2 cellular contexts compared by ENCODE assay signal in the genomic region with DNA sequence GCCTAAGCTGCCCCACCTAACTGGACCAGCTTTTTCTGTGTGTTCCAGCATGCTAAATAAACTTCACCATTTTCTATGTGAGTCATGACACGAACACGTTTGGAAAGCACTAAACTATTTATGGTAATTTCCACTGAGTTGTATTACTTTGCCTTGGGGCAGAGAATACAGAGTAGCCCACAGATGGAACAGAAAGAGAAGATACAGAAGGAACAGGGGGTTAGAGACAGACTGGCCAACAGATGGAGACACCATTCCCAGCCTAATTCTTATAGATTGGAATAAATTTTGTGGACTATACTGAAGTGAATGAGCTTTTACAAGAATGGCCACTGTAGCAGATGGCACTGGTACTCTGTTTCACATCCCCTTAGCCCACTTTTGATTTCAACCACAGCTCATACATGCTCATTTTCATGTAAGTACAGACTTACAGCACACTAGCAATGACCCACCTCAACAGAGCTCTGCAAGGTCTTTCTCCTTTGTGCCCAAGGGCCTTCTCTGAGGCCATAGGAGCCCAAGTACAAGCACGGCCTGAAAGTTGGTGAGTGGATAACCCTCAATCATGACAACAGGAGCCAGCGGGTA.
TF ChIP-seq lines count a peak whose summit lies in the region.

No MANE protein-coding gene starts in this region.

TF ChIP-seq in GM23338, 12 proteins besides CTCF, POLR2A, EP300 and RAD21 (continues in another document):
- TF ChIP-seq, protein P1, sequence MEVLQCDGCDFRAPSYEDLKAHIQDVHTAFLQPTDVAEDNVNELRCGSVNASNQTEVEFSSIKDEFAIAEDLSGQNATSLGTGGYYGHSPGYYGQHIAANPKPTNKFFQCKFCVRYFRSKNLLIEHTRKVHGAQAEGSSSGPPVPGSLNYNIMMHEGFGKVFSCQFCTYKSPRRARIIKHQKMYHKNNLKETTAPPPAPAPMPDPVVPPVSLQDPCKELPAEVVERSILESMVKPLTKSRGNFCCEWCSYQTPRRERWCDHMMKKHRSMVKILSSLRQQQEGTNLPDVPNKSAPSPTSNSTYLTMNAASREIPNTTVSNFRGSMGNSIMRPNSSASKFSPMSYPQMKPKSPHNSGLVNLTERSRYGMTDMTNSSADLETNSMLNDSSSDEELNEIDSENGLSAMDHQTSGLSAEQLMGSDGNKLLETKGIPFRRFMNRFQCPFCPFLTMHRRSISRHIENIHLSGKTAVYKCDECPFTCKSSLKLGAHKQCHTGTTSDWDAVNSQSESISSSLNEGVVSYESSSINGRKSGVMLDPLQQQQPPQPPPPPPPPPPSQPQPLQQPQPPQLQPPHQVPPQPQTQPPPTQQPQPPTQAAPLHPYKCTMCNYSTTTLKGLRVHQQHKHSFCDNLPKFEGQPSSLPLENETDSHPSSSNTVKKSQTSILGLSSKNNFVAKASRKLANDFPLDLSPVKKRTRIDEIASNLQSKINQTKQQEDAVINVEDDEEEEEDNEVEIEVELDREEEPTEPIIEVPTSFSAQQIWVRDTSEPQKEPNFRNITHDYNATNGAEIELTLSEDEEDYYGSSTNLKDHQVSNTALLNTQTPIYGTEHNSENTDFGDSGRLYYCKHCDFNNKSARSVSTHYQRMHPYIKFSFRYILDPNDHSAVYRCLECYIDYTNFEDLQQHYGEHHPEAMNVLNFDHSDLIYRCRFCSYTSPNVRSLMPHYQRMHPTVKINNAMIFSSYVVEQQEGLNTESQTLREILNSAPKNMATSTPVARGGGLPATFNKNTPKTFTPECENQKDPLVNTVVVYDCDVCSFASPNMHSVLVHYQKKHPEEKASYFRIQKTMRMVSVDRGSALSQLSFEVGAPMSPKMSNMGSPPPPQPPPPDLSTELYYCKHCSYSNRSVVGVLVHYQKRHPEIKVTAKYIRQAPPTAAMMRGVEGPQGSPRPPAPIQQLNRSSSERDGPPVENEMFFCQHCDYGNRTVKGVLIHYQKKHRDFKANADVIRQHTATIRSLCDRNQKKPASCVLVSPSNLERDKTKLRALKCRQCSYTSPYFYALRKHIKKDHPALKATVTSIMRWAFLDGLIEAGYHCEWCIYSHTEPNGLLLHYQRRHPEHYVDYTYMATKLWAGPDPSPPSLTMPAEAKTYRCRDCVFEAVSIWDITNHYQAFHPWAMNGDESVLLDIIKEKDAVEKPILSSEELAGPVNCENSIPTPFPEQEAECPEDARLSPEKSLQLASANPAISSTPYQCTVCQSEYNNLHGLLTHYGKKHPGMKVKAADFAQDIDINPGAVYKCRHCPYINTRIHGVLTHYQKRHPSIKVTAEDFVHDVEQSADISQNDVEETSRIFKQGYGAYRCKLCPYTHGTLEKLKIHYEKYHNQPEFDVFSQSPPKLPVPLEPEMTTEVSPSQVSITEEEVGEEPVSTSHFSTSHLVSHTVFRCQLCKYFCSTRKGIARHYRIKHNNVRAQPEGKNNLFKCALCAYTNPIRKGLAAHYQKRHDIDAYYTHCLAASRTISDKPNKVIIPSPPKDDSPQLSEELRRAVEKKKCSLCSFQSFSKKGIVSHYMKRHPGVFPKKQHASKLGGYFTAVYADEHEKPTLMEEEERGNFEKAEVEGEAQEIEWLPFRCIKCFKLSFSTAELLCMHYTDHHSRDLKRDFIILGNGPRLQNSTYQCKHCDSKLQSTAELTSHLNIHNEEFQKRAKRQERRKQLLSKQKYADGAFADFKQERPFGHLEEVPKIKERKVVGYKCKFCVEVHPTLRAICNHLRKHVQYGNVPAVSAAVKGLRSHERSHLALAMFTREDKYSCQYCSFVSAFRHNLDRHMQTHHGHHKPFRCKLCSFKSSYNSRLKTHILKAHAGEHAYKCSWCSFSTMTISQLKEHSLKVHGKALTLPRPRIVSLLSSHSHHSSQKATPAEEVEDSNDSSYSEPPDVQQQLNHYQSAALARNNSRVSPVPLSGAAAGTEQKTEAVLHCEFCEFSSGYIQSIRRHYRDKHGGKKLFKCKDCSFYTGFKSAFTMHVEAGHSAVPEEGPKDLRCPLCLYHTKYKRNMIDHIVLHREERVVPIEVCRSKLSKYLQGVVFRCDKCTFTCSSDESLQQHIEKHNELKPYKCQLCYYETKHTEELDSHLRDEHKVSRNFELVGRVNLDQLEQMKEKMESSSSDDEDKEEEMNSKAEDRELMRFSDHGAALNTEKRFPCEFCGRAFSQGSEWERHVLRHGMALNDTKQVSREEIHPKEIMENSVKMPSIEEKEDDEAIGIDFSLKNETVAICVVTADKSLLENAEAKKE (CRISPR knock-in tag; IDR thresholded peaks at IDR 0.05): no peak
- TF ChIP-seq ZNF331 (CRISPR knock-in tag; IDR thresholded peaks at IDR 0.05; ENCODE audit: low read depth): no peak
- TF ChIP-seq ZNF114 (CRISPR knock-in tag; IDR thresholded peaks at IDR 0.05): no peak
- no peak for TF ChIP-seq POLR2AphosphoS5 (IDR thresholded peaks at IDR 0.05; ENCODE audit: low read depth)
- no peak for TF ChIP-seq NANOG (IDR thresholded peaks at IDR 0.05; ENCODE audit: borderline replicate concordance)
- no peak for TF ChIP-seq STAT1 (IDR thresholded peaks at IDR 0.05; ENCODE audit: unreplicated experiment)
- no peak for TF ChIP-seq CREB1 (CRISPR knock-in tag; IDR thresholded peaks at IDR 0.05; ENCODE audit: low read depth)
- TF ChIP-seq JUNB (IDR thresholded peaks at IDR 0.05; ENCODE audit: unreplicated experiment): no peak
- TF ChIP-seq EZH2 (IDR thresholded peaks at IDR 0.05; ENCODE audit: low read depth, unreplicated experiment): no peak
- TF ChIP-seq, protein P2, sequence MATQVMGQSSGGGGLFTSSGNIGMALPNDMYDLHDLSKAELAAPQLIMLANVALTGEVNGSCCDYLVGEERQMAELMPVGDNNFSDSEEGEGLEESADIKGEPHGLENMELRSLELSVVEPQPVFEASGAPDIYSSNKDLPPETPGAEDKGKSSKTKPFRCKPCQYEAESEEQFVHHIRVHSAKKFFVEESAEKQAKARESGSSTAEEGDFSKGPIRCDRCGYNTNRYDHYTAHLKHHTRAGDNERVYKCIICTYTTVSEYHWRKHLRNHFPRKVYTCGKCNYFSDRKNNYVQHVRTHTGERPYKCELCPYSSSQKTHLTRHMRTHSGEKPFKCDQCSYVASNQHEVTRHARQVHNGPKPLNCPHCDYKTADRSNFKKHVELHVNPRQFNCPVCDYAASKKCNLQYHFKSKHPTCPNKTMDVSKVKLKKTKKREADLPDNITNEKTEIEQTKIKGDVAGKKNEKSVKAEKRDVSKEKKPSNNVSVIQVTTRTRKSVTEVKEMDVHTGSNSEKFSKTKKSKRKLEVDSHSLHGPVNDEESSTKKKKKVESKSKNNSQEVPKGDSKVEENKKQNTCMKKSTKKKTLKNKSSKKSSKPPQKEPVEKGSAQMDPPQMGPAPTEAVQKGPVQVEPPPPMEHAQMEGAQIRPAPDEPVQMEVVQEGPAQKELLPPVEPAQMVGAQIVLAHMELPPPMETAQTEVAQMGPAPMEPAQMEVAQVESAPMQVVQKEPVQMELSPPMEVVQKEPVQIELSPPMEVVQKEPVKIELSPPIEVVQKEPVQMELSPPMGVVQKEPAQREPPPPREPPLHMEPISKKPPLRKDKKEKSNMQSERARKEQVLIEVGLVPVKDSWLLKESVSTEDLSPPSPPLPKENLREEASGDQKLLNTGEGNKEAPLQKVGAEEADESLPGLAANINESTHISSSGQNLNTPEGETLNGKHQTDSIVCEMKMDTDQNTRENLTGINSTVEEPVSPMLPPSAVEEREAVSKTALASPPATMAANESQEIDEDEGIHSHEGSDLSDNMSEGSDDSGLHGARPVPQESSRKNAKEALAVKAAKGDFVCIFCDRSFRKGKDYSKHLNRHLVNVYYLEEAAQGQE (IDR thresholded peaks at IDR 0.05; ENCODE audit: unreplicated experiment): no peak
- TF ChIP-seq EZH2phosphoT487 (IDR thresholded peaks at IDR 0.05; ENCODE audit: unreplicated experiment): no peak

TF ChIP-seq in IMR-90, 13 proteins besides CTCF, POLR2A, EP300 and RAD21:
- no peak for TF ChIP-seq CEBPB (IDR thresholded peaks at IDR 0.05; ENCODE audit: low read depth, low read length)
- TF ChIP-seq CHD1 (IDR thresholded peaks at IDR 0.05; ENCODE audit: low read depth, low read length): no peak
- TF ChIP-seq MAZ (IDR thresholded peaks at IDR 0.05; ENCODE audit: borderline replicate concordance, low read depth, low read length): no peak
- TF ChIP-seq, protein P3, sequence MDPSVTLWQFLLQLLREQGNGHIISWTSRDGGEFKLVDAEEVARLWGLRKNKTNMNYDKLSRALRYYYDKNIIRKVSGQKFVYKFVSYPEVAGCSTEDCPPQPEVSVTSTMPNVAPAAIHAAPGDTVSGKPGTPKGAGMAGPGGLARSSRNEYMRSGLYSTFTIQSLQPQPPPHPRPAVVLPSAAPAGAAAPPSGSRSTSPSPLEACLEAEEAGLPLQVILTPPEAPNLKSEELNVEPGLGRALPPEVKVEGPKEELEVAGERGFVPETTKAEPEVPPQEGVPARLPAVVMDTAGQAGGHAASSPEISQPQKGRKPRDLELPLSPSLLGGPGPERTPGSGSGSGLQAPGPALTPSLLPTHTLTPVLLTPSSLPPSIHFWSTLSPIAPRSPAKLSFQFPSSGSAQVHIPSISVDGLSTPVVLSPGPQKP (IDR thresholded peaks at IDR 0.05; ENCODE audit: borderline replicate concordance, low read depth, low read length): no peak
- TF ChIP-seq RCOR1 (IDR thresholded peaks at IDR 0.05; ENCODE audit: insufficient replicate concordance, low read length): no peak
- TF ChIP-seq BHLHE40 (IDR thresholded peaks at IDR 0.05; ENCODE audit: low read depth, low read length): no peak
- no peak for TF ChIP-seq SMC3 (IDR thresholded peaks at IDR 0.05; ENCODE audit: low read depth, low read length)
